ENCODE assay signal across 8 cellular contexts in genomic region chr7:157009778-157010587, GRCh38. TPM values are rescaled to one million over a fixed set of nuclear protein-coding genes. Genes with fewer than 3 reads are reported as not detected.
DNase-seq lines count a peak whose midpoint lies in the region; ATAC-seq, FAIRE-seq and TF ChIP-seq lines count a peak whose summit lies in the region.

No MANE protein-coding gene starts in this region.

- WGBS in small intestine, 3 donors = 1% methylated on average over 46 to 130 of the region's 130 CpGs

- no peaks in the 10 kb centered on the region for H3K9me2 ChIP-seq in MM.1S (replicated peaks; ENCODE audit: insufficient read depth, low read length)

- H3K9ac ChIP-seq in MM.1S (ENCODE audit: low read length) = peak overlapping the region; percentile 66

- H4K20me1 ChIP-seq in MM.1S (ENCODE audit: insufficient read depth, low read length) = no peaks in the 10 kb centered on the region

- H3K4me3 ChIP-seq in MM.1S (ENCODE audit: low read length) (peak overlapping the region; percentile 83), fibroblast of pulmonary artery (replicated peaks; ENCODE audit: low read depth, low read length) (peak overlapping the region; percentile 2), small intestine (ENCODE audit: low read depth in 1 of 2, low read length in 2 of 2) (peak overlapping the region; percentile 52 to 81)

- H3K27ac ChIP-seq in MM.1S (ENCODE audit: low read length) = no peak overlapping the region
- H3K27ac ChIP-seq in small intestine (ENCODE audit: low read depth in 1 of 2, low read length in 1 of 2) = peak overlapping the region; percentile 69 to 74

- peak overlapping the region; percentile 91 for H2AFZ ChIP-seq in MM.1S (ENCODE audit: low read length)

- no peak for FAIRE-seq in small intestine (lab: Jason Lieb, UNC)

- DNase-seq in MM.1S (peak; percentile 36), fibroblast of pulmonary artery (ENCODE audit: low read depth) (no peak), small intestine (no peak), DMS114 treated with DMSO at 0.1 percent for 48 hours (lab: John Stamatoyannopoulos, UW; ENCODE audit: unreplicated experiment) (no peak), SK-N-DZ (ENCODE audit: low spot score) (no peak), amygdala (lab: John Stamatoyannopoulos, UW) (no peak)

- TF ChIP-seq CTCF in MM.1S (IDR thresholded peaks at IDR 0.05; ENCODE audit: low read length) (no peak), fibroblast of pulmonary artery (IDR thresholded peaks at IDR 0.05; ENCODE audit: low read length, missing control alignments) (no peak)

- peaks cover 14% of the 10 kb centered on the region; the same call in 1 of the 2 replicates for H3F3A ChIP-seq in MM.1S (ENCODE audit: insufficient read depth, low read length)

- ATAC-seq in GM18519 (IDR thresholded peaks at IDR 0.05; ENCODE audit: low FRiP score, unreplicated experiment) (peak; percentile 34), GM21825 (IDR thresholded peaks at IDR 0.05; ENCODE audit: unreplicated experiment) (peak; percentile 3)

- peaks cover 20% of the 10 kb centered on the region for H3K79me2 ChIP-seq in MM.1S (ENCODE audit: low read length)

- H3K4me1 ChIP-seq in MM.1S (ENCODE audit: low read length) = peaks cover 41% of the 10 kb centered on the region
- peaks cover 2 to 7% of the 10 kb centered on the region in 2 donors for H3K4me1 ChIP-seq in small intestine (ENCODE audit: control insufficient read depth in 2 of 2, insufficient read depth in 1 of 2, low read depth in 1 of 2, low read length in 1 of 2)

- H3K9me3 ChIP-seq in MM.1S (replicated peaks; ENCODE audit: insufficient read depth, low read length) (no peaks in the 10 kb centered on the region), small intestine (ENCODE audit: control insufficient read depth, low read depth) (no peaks in the 10 kb centered on the region)

- peak overlapping the region; percentile 96 for H3K4me2 ChIP-seq in MM.1S (ENCODE audit: low read depth, low read length)

- H3K27me3 ChIP-seq in MM.1S (replicated peaks; ENCODE audit: insufficient read depth, low read length) (no peaks in the 10 kb centered on the region), small intestine (ENCODE audit: control insufficient read depth in 2 of 2, insufficient read depth in 2 of 2, low read length in 2 of 2) (peaks cover 0 to 39% of the 10 kb centered on the region in 2 donors)

- H3K36me3 ChIP-seq in MM.1S (replicated peaks; ENCODE audit: insufficient read depth, low read length) (no peaks in the 10 kb centered on the region), small intestine (ENCODE audit: control insufficient read depth in 2 of 2, insufficient read depth in 2 of 2, low read length in 2 of 2) (no peaks in the 10 kb centered on the region)

RNA-seq across cellular contexts. Expression of gene MNX1, which starts 0.5 kb away (rescaled TPM):
- polyA plus RNA-seq in small intestine = 10 to 100 TPM in 1 of 3 donors, 1 to 10 TPM in 2; 3.5 to 10.7 (median 7.6) TPM
- 1.7 and 2.4 TPM in 2 replicates for polyA plus RNA-seq in SK-N-DZ (2014; cell fraction: cytosol; rRNA removed)
- 2.9 and 4.6 TPM in 2 replicates for polyA plus RNA-seq in SK-N-DZ (2014; cell fraction: nucleus; rRNA removed)

Comparison
In these comparisons a context has a peak if more than half of its experiments do, and no peak if none do; other contexts are left out.
1. H3K4me3 ChIP-seq: peak in every context shown above with its lines; median percentile 83 in MM.1S; 66 in small intestine; 2 in fibroblast of pulmonary artery.